In the genomic region with DNA sequence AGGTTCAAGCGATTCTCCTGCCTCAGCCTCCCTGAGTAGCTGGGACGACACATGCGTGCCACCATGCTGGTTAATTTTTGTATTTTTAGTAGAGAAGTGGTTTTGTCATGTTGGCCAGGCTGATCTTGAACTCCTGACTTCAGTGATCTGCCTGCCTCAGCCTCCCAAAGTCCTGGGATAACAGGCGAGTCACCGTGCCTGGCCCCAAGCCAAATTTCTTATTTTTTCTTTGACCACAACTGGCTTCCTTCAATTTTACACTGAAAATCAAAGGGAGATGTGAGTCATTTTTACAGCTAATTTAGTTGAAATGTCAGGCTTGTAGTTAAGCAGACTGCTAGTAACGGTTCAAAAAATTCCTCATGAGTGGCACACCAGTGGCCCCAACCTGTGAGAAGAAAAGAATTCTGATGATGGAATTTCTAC, we compare ENCODE assay signal across 1 cellular context.
A peak's percentile ranks its signal among the peaks of the same experiment; 100 is the strongest.
TF ChIP-seq lines count a peak whose summit lies in the region.

No MANE protein-coding gene starts in this region.

TF ChIP-seq in K562, 482 proteins besides CTCF, POLR2A, EP300 and RAD21 (continued from another document and continues in another):
- TF ChIP-seq THRA (IDR thresholded peaks at IDR 0.05) (no peak), ZBTB1 (CRISPR knock-in tag; IDR thresholded peaks at IDR 0.05; ENCODE audit: borderline replicate concordance, low read depth) (no peak), BRF1 (IDR thresholded peaks at IDR 0.05; ENCODE audit: borderline replicate concordance, extremely low read depth, insufficient read length) (no peak), CLOCK (CRISPR knock-in tag; IDR thresholded peaks at IDR 0.05; ENCODE audit: borderline replicate concordance) (no peak), ZNF384 (IDR thresholded peaks at IDR 0.05; ENCODE audit: low read depth, low read length) (peak; percentile 55; the same call in 1 of the 2 replicates), STAT5A (IDR thresholded peaks at IDR 0.05; ENCODE audit: borderline replicate concordance, low read length) (peak; percentile 11; the same call in 1 of the 2 replicates), ETV6 (IDR thresholded peaks at IDR 0.05; ENCODE audit: borderline replicate concordance in 1 of 2, low read depth in 2 of 2, low read length in 1 of 2) (no peak), ETV6 (CRISPR knock-in tag; IDR thresholded peaks at IDR 0.05; ENCODE audit: borderline replicate concordance) (no peak), ELF2 (CRISPR knock-in tag; IDR thresholded peaks at IDR 0.05) (no peak), JUND (IDR thresholded peaks at IDR 0.05; ENCODE audit: borderline replicate concordance, low read depth, low read length) (peak; percentile 82), JUND (tag; IDR thresholded peaks at IDR 0.05; ENCODE audit: borderline replicate concordance, low read depth, low read length) (peak; percentile 49; the same call in 1 of the 3 replicates), TOE1 (IDR thresholded peaks at IDR 0.05; ENCODE audit: borderline replicate concordance) (peak; percentile 37; the same call in 1 of the 2 replicates), TOE1 (CRISPR knock-in tag; IDR thresholded peaks at IDR 0.05; ENCODE audit: borderline replicate concordance, low read depth) (no peak), AFF1 (IDR thresholded peaks at IDR 0.05; ENCODE audit: low read depth in 1 of 2, partially characterized antibody in 2 of 2) (no peak), KLF6 (CRISPR knock-in tag; IDR thresholded peaks at IDR 0.05; ENCODE audit: borderline replicate concordance) (no peak), DPF2 (IDR thresholded peaks at IDR 0.05) (peak; percentile 82), SMARCA4 (IDR thresholded peaks at IDR 0.05) (peak; percentile 78; the same call in 1 of the 2 replicates), GTF3C2 (IDR thresholded peaks at IDR 0.05; ENCODE audit: borderline replicate concordance, extremely low read depth, insufficient read length) (peak; percentile 8), NFE2 (IDR thresholded peaks at IDR 0.05; ENCODE audit: low read depth) (peak; percentile 95), NFATC3 (IDR thresholded peaks at IDR 0.05) (no peak), NCOA2 (IDR thresholded peaks at IDR 0.05; ENCODE audit: partially characterized antibody in 2 of 2) (peak in 1 of 2 experiments; percentile 65), SMARCE1 (IDR thresholded peaks at IDR 0.05) (peak; percentile 81; the same call in 1 of the 2 replicates), NFIX (CRISPR knock-in tag; IDR thresholded peaks at IDR 0.05; ENCODE audit: low read depth) (peak; percentile 81), TEAD1 (CRISPR knock-in tag; IDR thresholded peaks at IDR 0.05) (0 out of 4 replicates have a peak, but pooled peaks of 1 of the 2 experiments have one; percentile 35), MAFG (tag; conservative IDR thresholded peaks at IDR 0.05) (peak; percentile 77), PKNOX1 (IDR thresholded peaks at IDR 0.05) (peak; percentile 60), NFIC (IDR thresholded peaks at IDR 0.05) (peak; percentile 100), FOSL1 (tag; conservative IDR thresholded peaks at IDR 0.05) (peak; percentile 82), TEAD2 (tag; IDR thresholded peaks at IDR 0.05) (no peak), POLR2AphosphoS5 (IDR thresholded peaks at IDR 0.05; ENCODE audit: control insufficient read depth, insufficient read depth, low read depth, low read length) (0 out of 2 replicates have a peak, but pooled peaks have one; percentile 24), KDM1A (IDR thresholded peaks at IDR 0.05) (peak; percentile 68 to 78; a peak in 3 of 4 replicates), ZNF274 (IDR thresholded peaks at IDR 0.05; ENCODE audit: borderline replicate concordance, low read depth, low read length) (no peak), HDGF (IDR thresholded peaks at IDR 0.05) (0 out of 2 replicates have a peak, but pooled peaks have one; percentile 40), ARID1B (IDR thresholded peaks at IDR 0.05) (peak; percentile 78), ZNF316 (IDR thresholded peaks at IDR 0.05) (peak; percentile 76), FUS (optimal IDR thresholded peaks at IDR 0.05; ENCODE audit: low read depth, low read length) (no peak), MEIS2 (IDR thresholded peaks at IDR 0.05; ENCODE audit: partially characterized antibody) (peak; percentile 57), ARNT (IDR thresholded peaks at IDR 0.05) (0 out of 4 replicates have a peak, but pooled peaks of 1 of the 2 experiments have one; percentile 42), BCOR (IDR thresholded peaks at IDR 0.05) (peak; percentile 96), LEF1 (IDR thresholded peaks at IDR 0.05) (peak; percentile 35; the same call in 1 of the 2 replicates), U2AF1 (optimal IDR thresholded peaks at IDR 0.05; ENCODE audit: low read depth, low read length) (no peak), TEAD4 (IDR thresholded peaks at IDR 0.05; ENCODE audit: low read length) (peak; percentile 8; the same call in 1 of the 2 replicates), TEAD4 (CRISPR knock-in tag; IDR thresholded peaks at IDR 0.05; ENCODE audit: borderline replicate concordance) (no peak), MAFF (IDR thresholded peaks at IDR 0.05; ENCODE audit: low read length) (peak; percentile 75), ATF7 (IDR thresholded peaks at IDR 0.05) (no peak)
- TF ChIP-seq, protein P1, sequence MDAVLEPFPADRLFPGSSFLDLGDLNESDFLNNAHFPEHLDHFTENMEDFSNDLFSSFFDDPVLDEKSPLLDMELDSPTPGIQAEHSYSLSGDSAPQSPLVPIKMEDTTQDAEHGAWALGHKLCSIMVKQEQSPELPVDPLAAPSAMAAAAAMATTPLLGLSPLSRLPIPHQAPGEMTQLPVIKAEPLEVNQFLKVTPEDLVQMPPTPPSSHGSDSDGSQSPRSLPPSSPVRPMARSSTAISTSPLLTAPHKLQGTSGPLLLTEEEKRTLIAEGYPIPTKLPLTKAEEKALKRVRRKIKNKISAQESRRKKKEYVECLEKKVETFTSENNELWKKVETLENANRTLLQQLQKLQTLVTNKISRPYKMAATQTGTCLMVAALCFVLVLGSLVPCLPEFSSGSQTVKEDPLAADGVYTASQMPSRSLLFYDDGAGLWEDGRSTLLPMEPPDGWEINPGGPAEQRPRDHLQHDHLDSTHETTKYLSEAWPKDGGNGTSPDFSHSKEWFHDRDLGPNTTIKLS (IDR thresholded peaks at IDR 0.05; ENCODE audit: borderline replicate concordance, low read depth): 0 out of 2 replicates have a peak, but pooled peaks have one; percentile 12
- TF ChIP-seq, protein P2, sequence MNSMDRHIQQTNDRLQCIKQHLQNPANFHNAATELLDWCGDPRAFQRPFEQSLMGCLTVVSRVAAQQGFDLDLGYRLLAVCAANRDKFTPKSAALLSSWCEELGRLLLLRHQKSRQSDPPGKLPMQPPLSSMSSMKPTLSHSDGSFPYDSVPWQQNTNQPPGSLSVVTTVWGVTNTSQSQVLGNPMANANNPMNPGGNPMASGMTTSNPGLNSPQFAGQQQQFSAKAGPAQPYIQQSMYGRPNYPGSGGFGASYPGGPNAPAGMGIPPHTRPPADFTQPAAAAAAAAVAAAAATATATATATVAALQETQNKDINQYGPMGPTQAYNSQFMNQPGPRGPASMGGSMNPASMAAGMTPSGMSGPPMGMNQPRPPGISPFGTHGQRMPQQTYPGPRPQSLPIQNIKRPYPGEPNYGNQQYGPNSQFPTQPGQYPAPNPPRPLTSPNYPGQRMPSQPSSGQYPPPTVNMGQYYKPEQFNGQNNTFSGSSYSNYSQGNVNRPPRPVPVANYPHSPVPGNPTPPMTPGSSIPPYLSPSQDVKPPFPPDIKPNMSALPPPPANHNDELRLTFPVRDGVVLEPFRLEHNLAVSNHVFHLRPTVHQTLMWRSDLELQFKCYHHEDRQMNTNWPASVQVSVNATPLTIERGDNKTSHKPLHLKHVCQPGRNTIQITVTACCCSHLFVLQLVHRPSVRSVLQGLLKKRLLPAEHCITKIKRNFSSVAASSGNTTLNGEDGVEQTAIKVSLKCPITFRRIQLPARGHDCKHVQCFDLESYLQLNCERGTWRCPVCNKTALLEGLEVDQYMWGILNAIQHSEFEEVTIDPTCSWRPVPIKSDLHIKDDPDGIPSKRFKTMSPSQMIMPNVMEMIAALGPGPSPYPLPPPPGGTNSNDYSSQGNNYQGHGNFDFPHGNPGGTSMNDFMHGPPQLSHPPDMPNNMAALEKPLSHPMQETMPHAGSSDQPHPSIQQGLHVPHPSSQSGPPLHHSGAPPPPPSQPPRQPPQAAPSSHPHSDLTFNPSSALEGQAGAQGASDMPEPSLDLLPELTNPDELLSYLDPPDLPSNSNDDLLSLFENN (IDR thresholded peaks at IDR 0.05; ENCODE audit: low read depth in 2 of 2, low read length in 2 of 2): no peak
